Comparison of ENCODE assay signal across 7 cellular contexts in the genomic region with DNA sequence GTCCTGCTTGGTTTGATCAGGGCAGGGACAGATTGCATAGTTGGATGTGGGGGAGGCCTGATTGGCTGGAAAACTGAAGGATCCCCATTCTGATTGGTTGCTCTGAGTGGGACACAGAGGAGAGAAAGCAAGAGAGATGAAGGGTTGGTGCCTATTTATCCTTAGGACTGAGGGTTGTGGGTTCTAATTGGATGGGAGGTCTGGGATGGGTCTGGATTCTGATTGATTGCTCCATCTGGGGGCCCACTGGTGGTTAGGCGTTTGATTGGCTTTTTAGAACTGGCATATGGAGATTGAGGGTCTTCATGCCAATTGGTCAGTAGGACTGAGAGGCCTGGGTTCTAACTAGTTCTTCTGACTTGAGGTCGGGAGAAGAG. TPM values are rescaled to one million over a fixed set of nuclear protein-coding genes. Genes with fewer than 3 reads are reported as not detected.
DNase-seq lines count a peak whose midpoint lies in the region; ATAC-seq and TF ChIP-seq lines count a peak whose summit lies in the region.

No MANE protein-coding gene starts in this region.

- H3K27me3 ChIP-seq in H7 (ENCODE audit: control insufficient read depth, insufficient read depth, low read length) (no peaks in the 10 kb centered on the region), NT2/D1 (ENCODE audit: insufficient read depth, insufficient read length) (no peaks in the 10 kb centered on the region), sigmoid colon (no peaks in the 10 kb centered on the region)

- H3K9ac ChIP-seq in NT2/D1 (ENCODE audit: insufficient read length, low read depth), result peak overlapping the region; percentile 95

- H3K4me1 Mint-ChIP-seq in endothelial cell (ENCODE audit: unreplicated experiment), result peaks cover 3% of the 10 kb centered on the region

- TF ChIP-seq EP300 in sigmoid colon (IDR thresholded peaks at IDR 0.05), result no peak

- intact Hi-C loops in sigmoid colon (cut with DNase I), result no loop called here

- 37 to 38% methylated on average over 2 of the region's 2 CpGs for WGBS in sigmoid colon, 2 donors

- no peak for TF ChIP-seq POLR2A in sigmoid colon (IDR thresholded peaks at IDR 0.05)

- peak overlapping the region; percentile 77 to 84 (median 82) for H3K27ac ChIP-seq in sigmoid colon

- H3K27me3 Mint-ChIP-seq in endothelial cell (ENCODE audit: unreplicated experiment), result peaks cover 3% of the 10 kb centered on the region

- peak overlapping the region; percentile 94 for H3K4me3 Mint-ChIP-seq in endothelial cell (ENCODE audit: unreplicated experiment)

- DNase-seq in H7 (peak; percentile 65), NT2/D1 (ENCODE audit: low read depth, low spot score) (no peak), endothelial cell (ENCODE audit: low spot score) (no peak), sigmoid colon (no peak), KG1 (lab: John Stamatoyannopoulos, UW) (no peak)
- DNase-seq in activated CD8-positive, alpha-beta memory T cell treated with anti-CD3 and anti-CD28 coated beads for 24 hours, result no peak

- H3K36me3 ChIP-seq in H7 (replicated peaks; ENCODE audit: control insufficient read depth, insufficient read depth, low read length) (peaks cover 3% of the 10 kb centered on the region), NT2/D1 (ENCODE audit: insufficient read depth, insufficient read length, low read length) (peaks cover 21% of the 10 kb centered on the region), sigmoid colon (peaks cover 0 to 2% (median 0%) of the 10 kb centered on the region in 4 donors)

- H3K27ac Mint-ChIP-seq in endothelial cell (ENCODE audit: unreplicated experiment), result peak overlapping the region; percentile 36

- TF ChIP-seq CTCF in endothelial cell (IDR thresholded peaks at IDR 0.05; ENCODE audit: unreplicated experiment), result no peak
- TF ChIP-seq CTCF in sigmoid colon (IDR thresholded peaks at IDR 0.05), result no peak

- no peak for ATAC-seq in HG02981 (IDR thresholded peaks at IDR 0.05; ENCODE audit: unreplicated experiment)

- H3K4me3 ChIP-seq in H7 (ENCODE audit: insufficient read depth, low read depth, low read length) (peak overlapping the region; percentile 54), NT2/D1 (ENCODE audit: insufficient read length, low read depth) (peak overlapping the region; percentile 42), sigmoid colon (peak overlapping the region in 3 of 4 donors; percentile 58 to 60 (median 59))

- H3K9me3 ChIP-seq in NT2/D1 (ENCODE audit: insufficient read depth, low read length), result no peaks in the 10 kb centered on the region
- no peaks in the 10 kb centered on the region for H3K9me3 ChIP-seq in sigmoid colon

- H3K4me1 ChIP-seq in NT2/D1 (ENCODE audit: insufficient read depth, insufficient read length) (peaks cover 4% of the 10 kb centered on the region), sigmoid colon (no peaks in the 10 kb centered on the region)

- no peaks in the 10 kb centered on the region for H3K9me3 Mint-ChIP-seq in endothelial cell (ENCODE audit: unreplicated experiment)

- H3K36me3 Mint-ChIP-seq in endothelial cell (ENCODE audit: low read depth, unreplicated experiment), result peaks cover 5% of the 10 kb centered on the region

RNA-seq across cellular contexts. Expression of gene EBP, which starts 0.6 kb away (rescaled TPM):
- total RNA-seq in H7 (2014; rRNA removed; shearing (Covaris generic)), result 158 and 159 TPM in 2 replicates
- total RNA-seq in endothelial cell (ENCODE audit: unreplicated experiment) (66.0 TPM), sigmoid colon (10 to 100 TPM; 14.3 to 25.3 (median 18.6) TPM)
- 100 to 1,000 TPM in 1 of 3 donors, 10 to 100 TPM in 2; 47.4 to 310 (median 65.4) TPM for polyA plus RNA-seq in sigmoid colon

RNA-seq across cellular contexts. Expression of gene PORCN, which starts 12.2 kb away (rescaled TPM):
- 22.8 and 23.8 TPM in 2 replicates for total RNA-seq in H7 (2014; rRNA removed; shearing (Covaris generic))
- total RNA-seq in endothelial cell (ENCODE audit: unreplicated experiment) (9.4 TPM), sigmoid colon (10 to 100 TPM; 12.2 to 13.3 (median 12.9) TPM)
- polyA plus RNA-seq in sigmoid colon, result 1 to 10 TPM; 1.2 to 7.4 (median 3.2) TPM

RNA-seq across cellular contexts. Expression of gene TBC1D25, which starts 18.6 kb away (rescaled TPM):
- total RNA-seq in H7 (2014; rRNA removed; shearing (Covaris generic)), result 4.0 and 6.5 TPM in 2 replicates
- total RNA-seq in endothelial cell (ENCODE audit: unreplicated experiment) (12.5 TPM), sigmoid colon (10 to 100 TPM; 10.4 to 14.6 (median 11.9) TPM)
- polyA plus RNA-seq in sigmoid colon, result 1 to 10 TPM; 5.8 to 9.6 (median 7.8) TPM

RNA-seq across cellular contexts. Expression of gene FTSJ1, which starts 45.0 kb away (rescaled TPM):
- 72.2 and 85.5 TPM in 2 replicates for total RNA-seq in H7 (2014; rRNA removed; shearing (Covaris generic))
- total RNA-seq in endothelial cell (ENCODE audit: unreplicated experiment), result 38.4 TPM
- total RNA-seq in sigmoid colon, result 10 to 100 TPM; 24.6 to 39.9 (median 28.4) TPM
- polyA plus RNA-seq in sigmoid colon, result 10 to 100 TPM; 15.6 to 37.4 (median 18.5) TPM

RNA-seq across cellular contexts. Expression of gene SLC38A5, which starts 50.9 kb away (rescaled TPM):
- total RNA-seq in H7 (2014; rRNA removed; shearing (Covaris generic)), result 44.0 and 65.0 TPM in 2 replicates
- 21.7 TPM for total RNA-seq in endothelial cell (ENCODE audit: unreplicated experiment)
- 1 to 10 TPM; 1.9 to 4.6 (median 3.7) TPM for total RNA-seq in sigmoid colon
- 10 to 100 TPM in 1 of 3 donors, 1 to 10 TPM in 2; 3.7 to 68.4 (median 4.2) TPM for polyA plus RNA-seq in sigmoid colon
